ENCODE assay signal across 32 cellular contexts in the genomic region with DNA sequence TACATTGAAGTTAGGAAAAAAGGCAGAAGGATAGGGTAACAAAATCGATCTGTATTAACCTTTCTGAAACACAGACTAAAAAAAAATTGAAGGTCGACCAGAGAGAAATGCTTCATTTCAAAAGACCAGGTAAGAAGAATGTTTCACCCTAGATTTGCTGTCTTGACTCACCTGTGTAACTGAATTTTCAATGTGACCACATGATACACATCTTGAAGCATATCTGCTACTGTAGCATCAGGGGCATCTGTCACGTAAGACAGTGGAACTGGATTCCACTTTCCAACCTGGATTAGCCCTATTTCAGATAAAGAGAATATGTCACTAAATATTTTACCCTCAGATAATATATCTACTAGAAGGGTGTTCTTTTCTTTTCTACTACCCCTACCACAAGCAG. TPM values are rescaled to one million over a fixed set of nuclear protein-coding genes. Genes with fewer than 3 reads are reported as not detected.
DNase-seq lines count a peak whose midpoint lies in the region; ATAC-seq and TF ChIP-seq lines count a peak whose summit lies in the region.
"Had no signal": no experiment of that assay in that cellular context is flagged by ENCODE, and none has a peak within 500 bp of the region (broad histone marks: within the 10 kb centered on the region; RNA-seq: fewer than 3 reads in every experiment).

No MANE protein-coding gene starts in this region.

- no peak overlapping the region for H3K27ac ChIP-seq in CD8-positive, alpha-beta T cell (ENCODE audit: low read depth, low read length)
- no peak overlapping the region for H3K27ac ChIP-seq in GM23248
- H3K27ac ChIP-seq: esophagus muscularis mucosa, left lung, neural progenitor cell, pancreas, thoracic aorta, uterus had no signal

- POLR2A ChIA-PET in CD8-positive, alpha-beta T cell (lab: Charles Lee) = no interaction called here

- no peak overlapping the region for H3K4me3 ChIP-seq in CD8-positive, alpha-beta T cell (ENCODE audit: low read depth, low read length)
- no peak overlapping the region for H3K4me3 ChIP-seq in GM23248
- H3K4me3 ChIP-seq: esophagus muscularis mucosa, GM12878, K562, left lung, neural progenitor cell, pancreas, thoracic aorta, uterus had no signal

- no peaks in the 10 kb centered on the region for H3K79me2 ChIP-seq in GM23248 (ENCODE audit: insufficient read depth)

- H4K20me1 ChIP-seq in GM23248 (ENCODE audit: insufficient read depth) = no peaks in the 10 kb centered on the region

- H3K27ac Mint-ChIP-seq in activated CD8-positive, alpha-beta memory T cell treated with anti-CD3 and anti-CD28 coated beads, Interleukin-2, amount 10 ng/mL, durations not matched to agents 7 days and 5 days = peak overlapping the region; percentile 28
- H3K27ac Mint-ChIP-seq in CD8-positive, alpha-beta T cell = peak overlapping the region; percentile 88
- H3K27ac Mint-ChIP-seq in activated T-helper 17 cell treated with anti-CD3 and anti-CD28 coated beads, Interleukin-2, amount 50 U/mL, for 72 hours = peak overlapping the region; percentile 24
- H3K27ac Mint-ChIP-seq in natural killer cell = peak overlapping the region; percentile 65 to 76
- H3K27ac Mint-ChIP-seq: B cell, brain, memory B cell, neural progenitor cell, WTC11 had no signal

- ATAC-seq in activated CD8-positive, alpha-beta memory T cell treated with anti-CD3 and anti-CD28 coated beads, Interleukin-2, amount 10 ng/mL, durations not matched to agents 7 days and 5 days = no peak
- peak; percentile 33 for ATAC-seq in CD8-positive, alpha-beta T cell
- ATAC-seq in activated T-helper 17 cell treated with anti-CD3 and anti-CD28 coated beads, Interleukin-2, amount 50 U/mL, for 72 hours (replicated peaks) = peak; percentile 23
- ATAC-seq in natural killer cell = no peak
- ATAC-seq: GM12878, K562, left lung, pancreas, WTC11 had no signal

- no peaks in the 10 kb centered on the region for H3K27me3 ChIP-seq in CD8-positive, alpha-beta T cell (ENCODE audit: insufficient read depth, low read length)
- H3K27me3 ChIP-seq in GM23248 (replicated peaks; ENCODE audit: insufficient read depth) = no peaks in the 10 kb centered on the region
- H3K27me3 ChIP-seq: esophagus muscularis mucosa, left lung, neural progenitor cell, pancreas, uterus had no signal

- peaks cover 78% of the 10 kb centered on the region for H3K36me3 Mint-ChIP-seq in activated CD8-positive, alpha-beta memory T cell treated with anti-CD3 and anti-CD28 coated beads, Interleukin-2, amount 10 ng/mL, durations not matched to agents 7 days and 5 days
- peaks cover 83% of the 10 kb centered on the region for H3K36me3 Mint-ChIP-seq in CD8-positive, alpha-beta T cell
- peaks cover 100% of the 10 kb centered on the region for H3K36me3 Mint-ChIP-seq in activated T-helper 17 cell treated with anti-CD3 and anti-CD28 coated beads, Interleukin-2, amount 50 U/mL, for 72 hours (ENCODE audit: low read depth)
- peaks cover 29% of the 10 kb centered on the region for H3K36me3 Mint-ChIP-seq in natural killer cell

- no peak overlapping the region for H3K4me3 Mint-ChIP-seq in activated CD8-positive, alpha-beta memory T cell treated with anti-CD3 and anti-CD28 coated beads, Interleukin-2, amount 10 ng/mL, durations not matched to agents 7 days and 5 days
- H3K4me3 Mint-ChIP-seq in CD8-positive, alpha-beta T cell = peak overlapping the region; percentile 57
- peak overlapping the region; percentile 50 for H3K4me3 Mint-ChIP-seq in activated T-helper 17 cell treated with anti-CD3 and anti-CD28 coated beads, Interleukin-2, amount 50 U/mL, for 72 hours
- no peak overlapping the region for H3K4me3 Mint-ChIP-seq in natural killer cell
- H3K4me3 Mint-ChIP-seq: B cell, brain, memory B cell, neural progenitor cell, WTC11 had no signal

- no peak for DNase-seq in activated CD8-positive, alpha-beta memory T cell treated with anti-CD3 and anti-CD28 coated beads, Interleukin-2, amount 10 ng/mL, durations not matched to agents 7 days and 5 days
- DNase-seq in activated CD8-positive, alpha-beta memory T cell treated with anti-CD3 and anti-CD28 coated beads for 24 hours = no peak
- no peak for DNase-seq in CD8-positive, alpha-beta T cell
- DNase-seq in natural killer cell (no peak), GM23248 (no peak), HCEC 1CT (no peak)
- DNase-seq: ACHN, amniotic stem cell, cerebellar nuclear complex, dermis blood vessel endothelial cell, foreskin fibroblast, head of caudate nucleus, islet precursor cell, left lung, NCI-H1092 treated with DMSO at 0.1 percent for 48 hours, NCI-H187, NCI-H2171, NCI-H82, pancreas, SIG-M5, SW 1271, uterus had no signal

- no peak overlapping the region for H2AFZ ChIP-seq in GM23248
- H2AFZ ChIP-seq: neural progenitor cell had no signal

- no peaks in the 10 kb centered on the region for H3K9me3 ChIP-seq in CD8-positive, alpha-beta T cell (ENCODE audit: low read length)
- H3K9me3 ChIP-seq in GM23248 (ENCODE audit: low read depth) = no peaks in the 10 kb centered on the region
- H3K9me3 ChIP-seq: esophagus muscularis mucosa, left lung, pancreas, thoracic aorta, uterus had no signal

- peaks cover 90% of the 10 kb centered on the region for H3K4me1 ChIP-seq in CD8-positive, alpha-beta T cell (ENCODE audit: insufficient read depth, low read length)
- H3K4me1 ChIP-seq in GM23248 (ENCODE audit: insufficient read depth) = no peaks in the 10 kb centered on the region
- H3K4me1 ChIP-seq: left lung, neural progenitor cell, uterus had no signal

- no peak overlapping the region for H3K9ac ChIP-seq in GM23248
- H3K9ac ChIP-seq: neural progenitor cell had no signal

- no peak for TF ChIP-seq CTCF in CD8-positive, alpha-beta T cell (IDR thresholded peaks at IDR 0.05)
- no peak for TF ChIP-seq CTCF in natural killer cell (IDR thresholded peaks at IDR 0.05)

- H3K36me3 ChIP-seq in CD8-positive, alpha-beta T cell (ENCODE audit: insufficient read depth, low read length) = peaks cover 36% of the 10 kb centered on the region
- no peaks in the 10 kb centered on the region for H3K36me3 ChIP-seq in GM23248 (ENCODE audit: low read depth)
- H3K36me3 ChIP-seq: neural progenitor cell, thoracic aorta, uterus had no signal

- H3K27me3 Mint-ChIP-seq in activated CD8-positive, alpha-beta memory T cell treated with anti-CD3 and anti-CD28 coated beads, Interleukin-2, amount 10 ng/mL, durations not matched to agents 7 days and 5 days = no peaks in the 10 kb centered on the region
- no peaks in the 10 kb centered on the region for H3K27me3 Mint-ChIP-seq in CD8-positive, alpha-beta T cell (ENCODE audit: low read depth)
- no peaks in the 10 kb centered on the region for H3K27me3 Mint-ChIP-seq in activated T-helper 17 cell treated with anti-CD3 and anti-CD28 coated beads, Interleukin-2, amount 50 U/mL, for 72 hours
- H3K27me3 Mint-ChIP-seq in natural killer cell (ENCODE audit: low read depth in 2 of 2) = no peaks in the 10 kb centered on the region
- H3K27me3 Mint-ChIP-seq: B cell, brain had no signal

- H3K9me2 ChIP-seq in GM23248 (ENCODE audit: insufficient read depth) = no peaks in the 10 kb centered on the region

- no peaks in the 10 kb centered on the region for H3K9me3 Mint-ChIP-seq in activated CD8-positive, alpha-beta memory T cell treated with anti-CD3 and anti-CD28 coated beads, Interleukin-2, amount 10 ng/mL, durations not matched to agents 7 days and 5 days (ENCODE audit: low read depth)
- H3K9me3 Mint-ChIP-seq in CD8-positive, alpha-beta T cell = no peaks in the 10 kb centered on the region
- H3K9me3 Mint-ChIP-seq in activated T-helper 17 cell treated with anti-CD3 and anti-CD28 coated beads, Interleukin-2, amount 50 U/mL, for 72 hours = no peaks in the 10 kb centered on the region
- H3K9me3 Mint-ChIP-seq in natural killer cell = no peaks in the 10 kb centered on the region
- H3K9me3 Mint-ChIP-seq: brain, memory B cell, neural progenitor cell, WTC11 had no signal

- WGBS in GM23248 (ENCODE audit: low coverage in 1 of 2, low lambda C conversion rate in 2 of 2, missing lambda C conversion rate in 2 of 2), 2 experiments = 90 to 93% methylated on average over 3 of the region's 3 CpGs

- no peak overlapping the region for H3K4me2 ChIP-seq in GM23248 (ENCODE audit: unreplicated experiment)
- H3K4me2 ChIP-seq: neural progenitor cell had no signal

- CTCF ChIA-PET in activated CD8-positive, alpha-beta memory T cell treated with anti-CD3 and anti-CD28 coated beads, Interleukin-2, amount 10 ng/mL, durations not matched to agents 7 days and 5 days (lab: Charles Lee) = no interaction called here
- CTCF ChIA-PET in CD8-positive, alpha-beta T cell (lab: Charles Lee) = interaction anchor here (1.8 kb wide), 1 partner anchor 26 kb away, joined by 5 read pairs; no protein-coding TSS in a partner anchor

- in situ Hi-C loops in GM23248 (cut with MboI) = no loop called here

- peaks cover 84% of the 10 kb centered on the region for H3K4me1 Mint-ChIP-seq in activated CD8-positive, alpha-beta memory T cell treated with anti-CD3 and anti-CD28 coated beads, Interleukin-2, amount 10 ng/mL, durations not matched to agents 7 days and 5 days
- H3K4me1 Mint-ChIP-seq in CD8-positive, alpha-beta T cell (ENCODE audit: low read depth) = peaks cover 91% of the 10 kb centered on the region
- peaks cover 49% of the 10 kb centered on the region for H3K4me1 Mint-ChIP-seq in activated T-helper 17 cell treated with anti-CD3 and anti-CD28 coated beads, Interleukin-2, amount 50 U/mL, for 72 hours
- H3K4me1 Mint-ChIP-seq in natural killer cell = peaks cover 59 to 67% of the 10 kb centered on the region in 2 donors
- H3K4me1 Mint-ChIP-seq: memory B cell had no signal

- H3F3A ChIP-seq in GM23248 (ENCODE audit: insufficient read depth) = no peaks in the 10 kb centered on the region

- intact Hi-C loops in CD8-positive, alpha-beta T cell (cut with DNase I, micrococcal nuclease) = no loop called here
- intact Hi-C loops in natural killer cell (cut with micrococcal nuclease) = no loop called here

RNA-seq across cellular contexts. Expression of a gene that starts 9.3 kb away (rescaled TPM):
- 100 to 1,000 TPM; 164 to 233 TPM for total RNA-seq in activated CD8-positive, alpha-beta memory T cell treated with anti-CD3 and anti-CD28 coated beads, Interleukin-2, amount 10 ng/mL, durations not matched to agents 7 days and 5 days
- total RNA-seq in CD8-positive, alpha-beta T cell = 100 to 1,000 TPM; 333 to 346 TPM
- total RNA-seq in activated T-helper 17 cell treated with anti-CD3 and anti-CD28 coated beads, Interleukin-2, amount 50 U/mL, for 72 hours = 100 to 1,000 TPM; 414 to 494 TPM
- 100 to 1,000 TPM; 137 to 162 (median 151) TPM for total RNA-seq in natural killer cell
- total RNA-seq in GM23248 (2014; rRNA removed; shearing (Covaris generic)) = 12.0 and 31.4 TPM in 2 replicates
- polyA plus RNA-seq in GM23248 (2016; fragmentation: Nextera tagmentation; extraction: Ambion mirVana) = 5.5 and 5.7 TPM in 2 replicates

Comparison
In these comparisons a context has a peak if more than half of its experiments do, and no peak if none do; other contexts are left out.
1. ATAC-seq: peak in CD8-positive, alpha-beta T cell (single experiment) and activated T-helper 17 cell treated with anti-CD3 and anti-CD28 coated beads, Interleukin-2, amount 50 U/mL, for 72 hours (single experiment); none in activated CD8-positive, alpha-beta memory T cell treated with anti-CD3 and anti-CD28 coated beads, Interleukin-2, amount 10 ng/mL, durations not matched to agents 7 days and 5 days (single experiment) and natural killer cell (0 of 3).
2. H3K27ac Mint-ChIP-seq: peak in every context shown above with its lines; median percentile 88 in CD8-positive, alpha-beta T cell; 70 in natural killer cell; 28 in activated CD8-positive, alpha-beta memory T cell treated with anti-CD3 and anti-CD28 coated beads, Interleukin-2, amount 10 ng/mL, durations not matched to agents 7 days and 5 days; 24 in activated T-helper 17 cell treated with anti-CD3 and anti-CD28 coated beads, Interleukin-2, amount 50 U/mL, for 72 hours.
3. H3K4me3 Mint-ChIP-seq: peak in CD8-positive, alpha-beta T cell (single experiment) and activated T-helper 17 cell treated with anti-CD3 and anti-CD28 coated beads, Interleukin-2, amount 50 U/mL, for 72 hours (single experiment); none in activated CD8-positive, alpha-beta memory T cell treated with anti-CD3 and anti-CD28 coated beads, Interleukin-2, amount 10 ng/mL, durations not matched to agents 7 days and 5 days (single experiment) and natural killer cell (single experiment).